18 cellular contexts compared by ENCODE assay signal in the genomic region with DNA sequence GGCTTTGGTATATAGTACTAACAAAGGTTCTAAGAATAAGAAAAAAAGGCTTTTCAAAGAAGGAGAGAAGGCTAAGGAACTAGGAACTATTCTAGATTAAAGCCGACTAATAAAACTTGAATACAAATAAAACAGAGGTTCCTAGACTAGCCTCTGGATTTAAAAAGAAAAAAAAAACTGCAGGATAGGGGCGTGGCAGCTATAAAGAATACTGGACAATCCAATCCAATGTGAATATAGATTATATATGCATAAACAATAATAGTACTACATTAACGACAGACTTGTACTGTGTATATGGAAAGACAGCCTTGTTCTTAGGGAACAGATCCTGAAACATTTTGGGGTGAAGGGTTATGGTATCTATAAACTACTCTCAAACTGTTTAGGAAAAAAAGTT. TPM values are rescaled to one million over a fixed set of nuclear protein-coding genes. Genes with fewer than 3 reads are reported as not detected.
A peak's percentile ranks its signal among the peaks of the same experiment; 100 is the strongest.
DNase-seq lines count a peak whose midpoint lies in the region; ATAC-seq, FAIRE-seq and TF ChIP-seq lines count a peak whose summit lies in the region.
"Had no signal": no experiment of that assay in that cellular context is flagged by ENCODE, and none has a peak within 500 bp of the region (broad histone marks: within the 10 kb centered on the region; RNA-seq: fewer than 3 reads in every experiment).

No MANE protein-coding gene starts in this region.

- H3K27ac ChIP-seq in HEK293 (ENCODE audit: extremely low read depth, low read depth, low read length) = no peak overlapping the region
- peak overlapping the region; percentile 17 for H3K27ac ChIP-seq in colonic mucosa
- H3K27ac ChIP-seq in smooth muscle cell (ENCODE audit: low read depth) = no peak overlapping the region

- no peaks in the 10 kb centered on the region for H3K9me3 Mint-ChIP-seq in WTC11
- H3K9me3 Mint-ChIP-seq: CD4-positive, alpha-beta memory T cell had no signal

- no peak overlapping the region for H3K4me3 Mint-ChIP-seq in WTC11
- H3K4me3 Mint-ChIP-seq: CD4-positive, alpha-beta memory T cell had no signal

- H3K9ac ChIP-seq in colonic mucosa (ENCODE audit: low read depth in 2 of 2, low read length in 2 of 2) (no peak overlapping the region), smooth muscle cell (ENCODE audit: low read depth) (no peak overlapping the region)

- ATAC-seq in mucosa of descending colon (peak; percentile 86), WTC11 (no peak)

- H3K4me1 ChIP-seq in HEK293 (ENCODE audit: control insufficient read depth, insufficient read depth, low read length) (no peaks in the 10 kb centered on the region), colonic mucosa (no peaks in the 10 kb centered on the region), mucosa of descending colon (ENCODE audit: low read depth) (no peaks in the 10 kb centered on the region), smooth muscle cell (ENCODE audit: low read depth) (no peaks in the 10 kb centered on the region)

- no peak overlapping the region for H3K4me3 ChIP-seq in HEK293 (ENCODE audit: low read depth, low read length)
- H3K4me3 ChIP-seq in colonic mucosa = no peak overlapping the region
- H3K4me3 ChIP-seq in mucosa of descending colon = no peak overlapping the region
- no peak overlapping the region for H3K4me3 ChIP-seq in smooth muscle cell
- H3K4me3 ChIP-seq: HAP-1 had no signal

- WGBS in smooth muscle cell (ENCODE audit: low lambda C conversion rate) = 95% methylated on average over 3 of the region's 3 CpGs

- H3K36me3 ChIP-seq in HEK293 (ENCODE audit: control insufficient read depth in 2 of 2, insufficient read depth in 1 of 2, low read length in 2 of 2) (peaks cover 36 to 51% of the 10 kb centered on the region in 2 experiments), colonic mucosa (no peaks in the 10 kb centered on the region), mucosa of descending colon (ENCODE audit: low read depth) (no peaks in the 10 kb centered on the region), smooth muscle cell (ENCODE audit: low read depth) (peaks cover 8% of the 10 kb centered on the region)

- no peak overlapping the region for H3K4me2 ChIP-seq in smooth muscle cell

- H3K9me3 ChIP-seq in HEK293 (ENCODE audit: control insufficient read depth, insufficient read depth, low read depth, low read length) (no peaks in the 10 kb centered on the region), colonic mucosa (no peaks in the 10 kb centered on the region), mucosa of descending colon (no peaks in the 10 kb centered on the region), smooth muscle cell (replicated peaks; ENCODE audit: low read depth) (no peaks in the 10 kb centered on the region)
- H3K9me3 ChIP-seq: HAP-1 had no signal

- CTCF ChIA-PET in HEK293 (lab: Yijun Ruan, JAX) = interaction anchor here (1.3 to 1.6 kb wide), 2 partner anchors 15 to 39 kb away, joined by 4 read pairs; no protein-coding TSS in a partner anchor
- CTCF ChIA-PET in WTC11 (lab: Charles Lee) = no interaction called here

- no peak overlapping the region for H2AFZ ChIP-seq in smooth muscle cell (ENCODE audit: low read depth)

- no peaks in the 10 kb centered on the region for H3K4me1 Mint-ChIP-seq in WTC11

- no peak overlapping the region for H3K27ac Mint-ChIP-seq in WTC11

- peaks cover 27% of the 10 kb centered on the region for H4K20me1 ChIP-seq in smooth muscle cell (ENCODE audit: low read depth)

- no peaks in the 10 kb centered on the region for H3F3A ChIP-seq in smooth muscle cell (ENCODE audit: low read depth)

- H3K27me3 ChIP-seq in colonic mucosa = no peaks in the 10 kb centered on the region
- no peaks in the 10 kb centered on the region for H3K27me3 ChIP-seq in smooth muscle cell (ENCODE audit: low read depth)

- TF ChIP-seq CTCF in HEK293 (tag by site-specific recombination; IDR thresholded peaks at IDR 0.05) (no peak), colonic mucosa (IDR thresholded peaks at IDR 0.05) (no peak), mucosa of descending colon (IDR thresholded peaks at IDR 0.05) (no peak), smooth muscle cell (IDR thresholded peaks at IDR 0.05; ENCODE audit: borderline replicate concordance, insufficient read depth, poor library complexity, severe bottlenecking) (no peak), WTC11 (IDR thresholded peaks at IDR 0.05) (no peak)

- H3K36me3 Mint-ChIP-seq in WTC11 = peaks cover 39% of the 10 kb centered on the region

- H3K27me3 Mint-ChIP-seq in WTC11 (ENCODE audit: low read depth) = no peaks in the 10 kb centered on the region
- H3K27me3 Mint-ChIP-seq: CD4-positive, alpha-beta memory T cell had no signal

- intact Hi-C loops in colonic mucosa (cut with DNase I) = no loop called here
- intact Hi-C loops in mucosa of descending colon (cut with DNase I, micrococcal nuclease) = no loop called here

- FAIRE-seq in GM12891 (lab: Jason Lieb, UNC) = peak; percentile 43
- FAIRE-seq: GM19239, H54 had no signal

- TF ChIP-seq POLR2A in GM12891 (IDR thresholded peaks at IDR 0.05; ENCODE audit: low read depth, low read length) = no peak

- H3K79me2 ChIP-seq in smooth muscle cell (ENCODE audit: low read depth) = no peaks in the 10 kb centered on the region

- DNase-seq in GM12891 (ENCODE audit: insufficient read length, low spot score) (no peak), colonic mucosa (no peak), mucosa of descending colon (no peak), mucosa of gallbladder (ENCODE audit: low spot score) (no peak), smooth muscle cell (lab: John Stamatoyannopoulos, UW; ENCODE audit: unreplicated experiment) (no peak), WTC11 (ENCODE audit: low spot score) (no peak)
- DNase-seq: C1 segment of cervical spinal cord; Calu3; CD4-positive, alpha-beta memory T cell; COR-L47; DMS53; DMS79 treated with DMSO at 0.1 percent for 48 hours; GF-D8; GOT3 had no signal

- POLR2A ChIA-PET in HEK293 (lab: Yijun Ruan, JAX) (no interaction called here), WTC11 (lab: Charles Lee) (no interaction called here)

TF ChIP-seq in GM12891, 5 proteins besides CTCF, POLR2A, EP300 and RAD21:
- TF ChIP-seq TAF1 (IDR thresholded peaks at IDR 0.05; ENCODE audit: low read depth, low read length) = no peak
- TF ChIP-seq POU2F2 (IDR thresholded peaks at IDR 0.05; ENCODE audit: low read depth, low read length) = no peak
- no peak for TF ChIP-seq PAX5 (IDR thresholded peaks at IDR 0.05; ENCODE audit: insufficient read depth, low read length, severe bottlenecking)
- no peak for TF ChIP-seq POLR2AphosphoS5 (IDR thresholded peaks at IDR 0.05; ENCODE audit: low read depth, low read length)
- no peak for TF ChIP-seq SPI1 (IDR thresholded peaks at IDR 0.05; ENCODE audit: low read depth, low read length)

TF ChIP-seq in HEK293, 187 proteins besides CTCF, POLR2A, EP300 and RAD21:
- no peak for TF ChIP-seq ZNF707 (tag by site-specific recombination; IDR thresholded peaks at IDR 0.05)
- 0 out of 2 replicates have a peak, but pooled peaks have one; percentile 25 for TF ChIP-seq KLF10 (tag by site-specific recombination; IDR thresholded peaks at IDR 0.05)

TF ChIP-seq in WTC11, 78 proteins besides CTCF, POLR2A, EP300 and RAD21:
- TF ChIP-seq RORB (CRISPR knock-in tag; IDR thresholded peaks at IDR 0.05) (no peak), GTF2I (CRISPR knock-in tag; conservative IDR thresholded peaks at IDR 0.05) (no peak), ZNF219 (CRISPR knock-in tag; IDR thresholded peaks at IDR 0.05; ENCODE audit: borderline replicate concordance) (no peak), HMGA2 (CRISPR knock-in tag; IDR thresholded peaks at IDR 0.05) (no peak), ZNF263 (CRISPR knock-in tag; IDR thresholded peaks at IDR 0.05; ENCODE audit: low read depth) (no peak), ARID4B (CRISPR knock-in tag; IDR thresholded peaks at IDR 0.05; ENCODE audit: borderline replicate concordance) (no peak)
- TF ChIP-seq, protein P1, sequence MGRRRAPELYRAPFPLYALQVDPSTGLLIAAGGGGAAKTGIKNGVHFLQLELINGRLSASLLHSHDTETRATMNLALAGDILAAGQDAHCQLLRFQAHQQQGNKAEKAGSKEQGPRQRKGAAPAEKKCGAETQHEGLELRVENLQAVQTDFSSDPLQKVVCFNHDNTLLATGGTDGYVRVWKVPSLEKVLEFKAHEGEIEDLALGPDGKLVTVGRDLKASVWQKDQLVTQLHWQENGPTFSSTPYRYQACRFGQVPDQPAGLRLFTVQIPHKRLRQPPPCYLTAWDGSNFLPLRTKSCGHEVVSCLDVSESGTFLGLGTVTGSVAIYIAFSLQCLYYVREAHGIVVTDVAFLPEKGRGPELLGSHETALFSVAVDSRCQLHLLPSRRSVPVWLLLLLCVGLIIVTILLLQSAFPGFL (CRISPR knock-in tag; IDR thresholded peaks at IDR 0.05; ENCODE audit: borderline replicate concordance) = no peak

RNA-seq across cellular contexts. Expression of gene ANKFY1, which starts 23.9 kb away (rescaled TPM):
- polyA plus RNA-seq in GM12891 (2012; ENCODE audit: low read depth, missing spikeins) = 9.6 TPM
- total RNA-seq in colonic mucosa (10 to 100 TPM; 43.8 to 51.8 TPM), mucosa of descending colon (10 to 100 TPM; 52.0 to 94.3 (median 59.5) TPM), mucosa of gallbladder (57.5 TPM), smooth muscle cell (20.4 and 26.3 TPM in 2 replicates), WTC11 (2021) (44.8 to 46.8 TPM (median 45.3 TPM) in 3 replicates)
- 11.5 and 14.9 TPM in 2 replicates for polyA plus RNA-seq in smooth muscle cell
